16 cellular contexts compared by ENCODE assay signal in genomic region chr18:58234359-58234741, GRCh38.
DNase-seq lines count a peak whose midpoint lies in the region; ATAC-seq and TF ChIP-seq lines count a peak whose summit lies in the region.
"Had no signal": no experiment of that assay in that cellular context is flagged by ENCODE, and none has a peak within 500 bp of the region (broad histone marks: within the 10 kb centered on the region; RNA-seq: fewer than 3 reads in every experiment).

No MANE protein-coding gene starts in this region.

- TF ChIP-seq CTCF in heart left ventricle (IDR thresholded peaks at IDR 0.05) (no peak), progenitor cell of endocrine pancreas (IDR thresholded peaks at IDR 0.05; ENCODE audit: unreplicated experiment) (no peak), upper lobe of right lung (IDR thresholded peaks at IDR 0.05) (no peak)

- no peaks in the 10 kb centered on the region for H3K27me3 Mint-ChIP-seq in progenitor cell of endocrine pancreas
- H3K27me3 Mint-ChIP-seq: B cell had no signal

- peak overlapping the region; percentile 50 for H3K27ac Mint-ChIP-seq in progenitor cell of endocrine pancreas
- H3K27ac Mint-ChIP-seq: B cell; CD8-positive, alpha-beta T cell had no signal

- no peaks in the 10 kb centered on the region for H3K36me3 ChIP-seq in heart left ventricle
- no peaks in the 10 kb centered on the region for H3K36me3 ChIP-seq in upper lobe of right lung
- H3K36me3 ChIP-seq: Peyer's patch had no signal

- H3K27ac ChIP-seq in heart left ventricle (peak overlapping the region in 1 of 12 donors; percentile 45), epithelial cell of prostate (peak overlapping the region; percentile 21), upper lobe of right lung (peak overlapping the region; percentile 55), substantia nigra (ENCODE audit: low read depth, low read length, poor library complexity, severe bottlenecking) (no peak overlapping the region)

- 90 to 96% (median 95%) methylated on average over 2 of the region's 2 CpGs for WGBS in heart left ventricle, 4 donors

- no peak overlapping the region for H3K4me3 Mint-ChIP-seq in progenitor cell of endocrine pancreas (ENCODE audit: low read depth)
- H3K4me3 Mint-ChIP-seq: B cell; CD8-positive, alpha-beta T cell had no signal

- peaks cover 0 to 4% (median 0%) of the 10 kb centered on the region in 12 donors for H3K4me1 ChIP-seq in heart left ventricle
- peaks cover 9% of the 10 kb centered on the region for H3K4me1 ChIP-seq in upper lobe of right lung

- no peak for TF ChIP-seq POLR2A in heart left ventricle (IDR thresholded peaks at IDR 0.05)

- H3K9me3 Mint-ChIP-seq in progenitor cell of endocrine pancreas (ENCODE audit: low read depth), result no peaks in the 10 kb centered on the region
- H3K9me3 Mint-ChIP-seq: CD8-positive, alpha-beta T cell had no signal

- H3K9me3 ChIP-seq in heart left ventricle, result peaks cover 0 to 4% (median 0%) of the 10 kb centered on the region in 12 donors
- H3K9me3 ChIP-seq in upper lobe of right lung, result no peaks in the 10 kb centered on the region
- H3K9me3 ChIP-seq: Peyer's patch had no signal

- peaks cover 1% of the 10 kb centered on the region for H3K36me3 Mint-ChIP-seq in progenitor cell of endocrine pancreas (ENCODE audit: insufficient read depth)
- H3K36me3 Mint-ChIP-seq: CD8-positive, alpha-beta T cell had no signal

- H3K4me3 ChIP-seq in heart left ventricle (no peak overlapping the region), upper lobe of right lung (no peak overlapping the region)
- H3K4me3 ChIP-seq: Peyer's patch had no signal

- DNase-seq in Right ventricle myocardium inferior (ENCODE audit: missing footprints) (peak; percentile 15), heart left ventricle (no peak), epithelial cell of prostate (ENCODE audit: low read depth, low spot score) (no peak), progenitor cell of endocrine pancreas (ENCODE audit: low spot score, unreplicated experiment) (no peak), upper lobe of right lung (no peak), substantia nigra (lab: John Stamatoyannopoulos, UW) (no peak), NCI-H146 (lab: John Stamatoyannopoulos, UW) (no peak)
- DNase-seq: CD8-positive, alpha-beta T cell; H7; IMR-90; NCI-H2029; NCI-H82; Peyer's patch; SIG-M5 had no signal

- H3K4me1 Mint-ChIP-seq in progenitor cell of endocrine pancreas (ENCODE audit: low read depth), result peaks cover 43% of the 10 kb centered on the region

- ATAC-seq in Right ventricle myocardium inferior (no peak), heart left ventricle (no peak), upper lobe of right lung (no peak), HG03354 (IDR thresholded peaks at IDR 0.05; ENCODE audit: poor library complexity, severe bottlenecking, unreplicated experiment) (no peak)
- ATAC-seq: CD8-positive, alpha-beta T cell had no signal

- intact Hi-C loops in Right ventricle myocardium inferior (cut with DNase I) (loop anchor here (5.0 kb wide), 1 partner anchor 97 kb away; no protein-coding TSS in a partner anchor), heart left ventricle (cut with DNase I) (loop anchor here in 7 of 10 donors (5.0 kb wide), 4 partner anchors 37 to 92 kb away; no protein-coding TSS in a partner anchor), upper lobe of right lung (cut with DNase I) (no loop called here)

- no peaks in the 10 kb centered on the region for H3K27me3 ChIP-seq in heart left ventricle
- no peaks in the 10 kb centered on the region for H3K27me3 ChIP-seq in upper lobe of right lung
- H3K27me3 ChIP-seq: Peyer's patch had no signal
